Comparison of ENCODE assay signal across 14 cellular contexts in the genomic region with DNA sequence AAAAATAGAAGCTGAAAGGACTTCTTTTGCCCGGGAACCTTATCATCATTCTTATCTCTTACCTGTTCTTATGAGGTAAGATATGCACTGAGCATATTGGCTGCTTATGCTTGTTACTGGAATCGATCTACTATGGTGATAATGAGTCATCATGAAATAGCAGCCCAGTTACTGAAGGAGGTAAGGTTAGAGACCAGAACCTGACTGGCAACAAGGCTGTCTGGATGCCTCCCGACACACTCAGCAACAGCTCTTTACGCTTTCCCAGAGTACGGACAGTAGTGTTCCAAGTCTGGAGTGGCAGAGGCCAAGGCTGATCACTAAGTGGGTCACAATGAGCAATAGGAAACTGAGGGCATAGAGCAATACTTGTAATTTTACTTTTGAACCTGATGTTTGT.
DNase-seq lines count a peak whose midpoint lies in the region; ATAC-seq and TF ChIP-seq lines count a peak whose summit lies in the region.
"Had no signal": no experiment of that assay in that cellular context is flagged by ENCODE, and none has a peak within 500 bp of the region (broad histone marks: within the 10 kb centered on the region; RNA-seq: fewer than 3 reads in every experiment).

No MANE protein-coding gene starts in this region.

- H3K27ac ChIP-seq in heart right ventricle, result no peak overlapping the region
- H3K27ac ChIP-seq in right atrium auricular region, result no peak overlapping the region
- peak overlapping the region; percentile 59 for H3K27ac ChIP-seq in VCaP
- no peak overlapping the region for H3K27ac ChIP-seq in left lung
- H3K27ac ChIP-seq: coronary artery, tibial nerve had no signal

- intact Hi-C loops in heart right ventricle (cut with DNase I), result no loop called here
- intact Hi-C loops in left lung (cut with DNase I), result no loop called here
- intact Hi-C loops in posterior cingulate gyrus (cut with DNase I), result no loop called here

- H3K4me3 ChIP-seq in heart right ventricle (no peak overlapping the region), right atrium auricular region (no peak overlapping the region), left lung (no peak overlapping the region)
- H3K4me3 ChIP-seq: coronary artery, tibial nerve had no signal

- H3K27me3 ChIP-seq in heart right ventricle, result no peaks in the 10 kb centered on the region
- H3K27me3 ChIP-seq in right atrium auricular region, result no peaks in the 10 kb centered on the region
- no peaks in the 10 kb centered on the region for H3K27me3 ChIP-seq in left lung
- H3K27me3 ChIP-seq: tibial nerve had no signal

- peak in 6 of 8 donors; percentile 47 to 89 (median 76) for ATAC-seq in heart right ventricle
- ATAC-seq in left lung, result peak; percentile 99
- ATAC-seq in left lobe of liver, result no peak
- ATAC-seq: Right ventricle myocardium inferior had no signal

- DNase-seq in heart right ventricle (peak in 1 of 2 donors; percentile 4), right atrium auricular region (ENCODE audit: low spot score) (no peak), left lung (peak in 1 of 2 donors; percentile 43), pons (ENCODE audit: low spot score) (no peak), left lobe of liver (ENCODE audit: low spot score) (no peak), A172 (ENCODE audit: low spot score) (no peak), posterior cingulate gyrus (no peak)
- DNase-seq: MV-4-11; NCI-H774; stimulated activated CD8-positive, alpha-beta memory T cell treated with anti-CD3 and anti-CD28 coated beads, Interleukin-4, amount 100 ng/mL, for 48 hours had no signal

- no peaks in the 10 kb centered on the region for H3K9me3 ChIP-seq in heart right ventricle
- H3K9me3 ChIP-seq in right atrium auricular region, result no peaks in the 10 kb centered on the region
- H3K9me3 ChIP-seq in left lung, result no peaks in the 10 kb centered on the region
- H3K9me3 ChIP-seq: tibial nerve had no signal

- H3K4me1 ChIP-seq in heart right ventricle (peaks cover 0 to 4% (median 0%) of the 10 kb centered on the region in 9 donors), right atrium auricular region (no peaks in the 10 kb centered on the region), left lung (no peaks in the 10 kb centered on the region)
- H3K4me1 ChIP-seq: tibial nerve had no signal

- 29 to 45% methylated on average over 5 of the region's 5 CpGs for WGBS in heart right ventricle, 2 donors

- TF ChIP-seq CTCF in heart right ventricle (IDR thresholded peaks at IDR 0.05), result no peak
- TF ChIP-seq CTCF in right atrium auricular region (IDR thresholded peaks at IDR 0.05), result no peak
- no peak for TF ChIP-seq CTCF in VCaP (conservative IDR thresholded peaks at IDR 0.05)
- no peak for TF ChIP-seq CTCF in left lung (IDR thresholded peaks at IDR 0.05)

- H3K36me3 ChIP-seq in heart right ventricle (no peaks in the 10 kb centered on the region), right atrium auricular region (no peaks in the 10 kb centered on the region), left lung (no peaks in the 10 kb centered on the region)
- H3K36me3 ChIP-seq: tibial nerve had no signal
